In genomic region chr3:171790574-171790897, GRCh38 we compare ENCODE assay signal across 18 cellular contexts. TPM values are rescaled to one million over a fixed set of nuclear protein-coding genes. Genes with fewer than 3 reads are reported as not detected.
DNase-seq lines count a peak whose midpoint lies in the region; ATAC-seq and TF ChIP-seq lines count a peak whose summit lies in the region.
"Had no signal": no experiment of that assay in that cellular context is flagged by ENCODE, and none has a peak within 500 bp of the region (broad histone marks: within the 10 kb centered on the region; RNA-seq: fewer than 3 reads in every experiment).

No MANE protein-coding gene starts in this region.

- ATAC-seq in natural killer cell treated with Interleukin-12 subunit alpha and Interleukin-12 subunit beta and Interleukin-15 and Interleukin-18, amount 100 ng/mL, for 72 hours, result no peak

- in situ Hi-C loops in brain microvascular endothelial cell (cut with HindIII; ENCODE audit: low pct_ligation_motif_present, low sequenced_read_pairs), result no loop called here

- H3K27me3 ChIP-seq in brain microvascular endothelial cell (replicated peaks), result no peaks in the 10 kb centered on the region
- H3K27me3 ChIP-seq in neutrophil, result no peaks in the 10 kb centered on the region
- H3K27me3 ChIP-seq: heart right ventricle, MG63 had no signal

- H3K27me3 Mint-ChIP-seq in natural killer cell treated with Interleukin-12 subunit alpha and Interleukin-12 subunit beta and Interleukin-15 and Interleukin-18, amount 100 ng/mL, for 72 hours, result no peaks in the 10 kb centered on the region
- H3K27me3 Mint-ChIP-seq: dendritic cell treated with granulocyte-macrophage colony-stimulating factor and Interleukin-4, amounts not matched to agents 40 ng/mL and 50 ng/mL, for 4 days; stimulated activated naive CD8-positive, alpha-beta T cell treated with anti-CD3 and anti-CD28 coated beads, Interleukin-15, Interleukin-2, amounts not matched to agents 100 ng/mL and 50 ng/mL, for 24 hours had no signal

- no peaks in the 10 kb centered on the region for H3K9me3 Mint-ChIP-seq in natural killer cell treated with Interleukin-12 subunit alpha and Interleukin-12 subunit beta and Interleukin-15 and Interleukin-18, amount 100 ng/mL, for 72 hours
- H3K9me3 Mint-ChIP-seq: dendritic cell treated with granulocyte-macrophage colony-stimulating factor and Interleukin-4, amounts not matched to agents 40 ng/mL and 50 ng/mL, for 4 days; memory B cell; stimulated activated naive CD8-positive, alpha-beta T cell treated with anti-CD3 and anti-CD28 coated beads, Interleukin-15, Interleukin-2, amounts not matched to agents 100 ng/mL and 50 ng/mL, for 24 hours had no signal

- peak overlapping the region; percentile 84 for H3K27ac ChIP-seq in brain microvascular endothelial cell
- H3K27ac ChIP-seq in neutrophil, result peak overlapping the region; percentile 57

- no peak overlapping the region for H3K27ac Mint-ChIP-seq in natural killer cell treated with Interleukin-12 subunit alpha and Interleukin-12 subunit beta and Interleukin-15 and Interleukin-18, amount 100 ng/mL, for 72 hours
- H3K27ac Mint-ChIP-seq: dendritic cell treated with granulocyte-macrophage colony-stimulating factor and Interleukin-4, amounts not matched to agents 40 ng/mL and 50 ng/mL, for 4 days; memory B cell; stimulated activated naive CD8-positive, alpha-beta T cell treated with anti-CD3 and anti-CD28 coated beads, Interleukin-15, Interleukin-2, amounts not matched to agents 100 ng/mL and 50 ng/mL, for 24 hours had no signal

- H3K36me3 ChIP-seq in brain microvascular endothelial cell (replicated peaks) (no peaks in the 10 kb centered on the region), neutrophil (peaks cover 5% of the 10 kb centered on the region)
- H3K36me3 ChIP-seq: MG63 had no signal

- intact Hi-C loops in cardiac septum (cut with DNase I), result no loop called here

- TF ChIP-seq CTCF in brain microvascular endothelial cell (IDR thresholded peaks at IDR 0.05; ENCODE audit: low read depth, low read length, missing control alignments) (no peak), neutrophil (IDR thresholded peaks at IDR 0.05) (no peak)

- peaks cover 5% of the 10 kb centered on the region for H3K36me3 Mint-ChIP-seq in natural killer cell treated with Interleukin-12 subunit alpha and Interleukin-12 subunit beta and Interleukin-15 and Interleukin-18, amount 100 ng/mL, for 72 hours
- H3K36me3 Mint-ChIP-seq: memory B cell had no signal

- H3K9me3 ChIP-seq in neutrophil, result no peaks in the 10 kb centered on the region
- H3K9me3 ChIP-seq: MG63 had no signal

- no peak overlapping the region for H3K4me3 ChIP-seq in brain microvascular endothelial cell (ENCODE audit: low read depth, low read length)
- H3K4me3 ChIP-seq in neutrophil (ENCODE audit: low read depth in 1 of 2, low read length in 1 of 2), result no peak overlapping the region
- H3K4me3 ChIP-seq: heart right ventricle, MG63 had no signal

- H3K4me1 ChIP-seq in neutrophil (ENCODE audit: control insufficient read depth in 1 of 2, insufficient read depth in 1 of 2, low read depth in 1 of 2, low read length in 1 of 2), result peaks cover 4 to 31% of the 10 kb centered on the region in 2 experiments

- H3K4me1 Mint-ChIP-seq in natural killer cell treated with Interleukin-12 subunit alpha and Interleukin-12 subunit beta and Interleukin-15 and Interleukin-18, amount 100 ng/mL, for 72 hours (ENCODE audit: low read depth in 2 of 2), result peaks cover 7 to 10% of the 10 kb centered on the region in 2 donors
- H3K4me1 Mint-ChIP-seq: memory B cell had no signal

- DNase-seq in DMS153 (lab: John Stamatoyannopoulos, UW) (peak; percentile 53), NCI-H510A (lab: John Stamatoyannopoulos, UW) (peak; percentile 20), brain microvascular endothelial cell (no peak), cardiac septum (ENCODE audit: low spot score) (no peak), A172 (ENCODE audit: low spot score) (no peak)
- no peak for DNase-seq in stimulated activated CD4-positive, alpha-beta T cell treated with anti-CD3 and anti-CD28 coated beads, Interleukin-12 subunit alpha, Interleukin-12 subunit beta, amount 100 ng/mL, for 4 hours
- DNase-seq in natural killer cell treated with Interleukin-12 subunit alpha and Interleukin-12 subunit beta and Interleukin-15 and Interleukin-18, amount 100 ng/mL, for 72 hours (ENCODE audit: low spot score), result no peak
- DNase-seq: activated naive CD4-positive, alpha-beta T cell treated with anti-CD3 and anti-CD28 coated beads, Interleukin-2, amount 50 U/mL, for 16 hours; activated T-cell treated with anti-CD3 and anti-CD28 coated beads, Interleukin-2, amount 50 U/mL, for 1 hour; heart right ventricle; MG63; NCI-H187; stimulated activated CD4-positive, alpha-beta T cell treated with anti-CD3 and anti-CD28 coated beads, Interleukin-15, amount 100 ng/mL, for 24 hours; SW 1271 had no signal

- no peak overlapping the region for H3K4me3 Mint-ChIP-seq in natural killer cell treated with Interleukin-12 subunit alpha and Interleukin-12 subunit beta and Interleukin-15 and Interleukin-18, amount 100 ng/mL, for 72 hours
- H3K4me3 Mint-ChIP-seq: dendritic cell treated with granulocyte-macrophage colony-stimulating factor and Interleukin-4, amounts not matched to agents 40 ng/mL and 50 ng/mL, for 4 days; memory B cell; stimulated activated naive CD8-positive, alpha-beta T cell treated with anti-CD3 and anti-CD28 coated beads, Interleukin-15, Interleukin-2, amounts not matched to agents 100 ng/mL and 50 ng/mL, for 24 hours had no signal

RNA-seq across cellular contexts. Expression of gene PLD1, which starts 19.7 kb away (rescaled TPM):
- 56.5 TPM for total RNA-seq in cardiac septum
- total RNA-seq in A172 (2014; rRNA removed; shearing (Covaris generic)), result 11.0 and 15.9 TPM in 2 replicates
- 1 to 10 TPM; 5.4 to 7.7 TPM for total RNA-seq in natural killer cell treated with Interleukin-12 subunit alpha and Interleukin-12 subunit beta and Interleukin-15 and Interleukin-18, amount 100 ng/mL, for 72 hours

RNA-seq across cellular contexts. Expression of gene TMEM212, which starts 52.6 kb away (rescaled TPM):
- total RNA-seq in cardiac septum, result not detected
- total RNA-seq in A172 (2014; rRNA removed; shearing (Covaris generic)), result not detected in 2 replicates
- not detected for total RNA-seq in natural killer cell treated with Interleukin-12 subunit alpha and Interleukin-12 subunit beta and Interleukin-15 and Interleukin-18, amount 100 ng/mL, for 72 hours
- total RNA-seq: heart right ventricle had no signal

Comparison
In these comparisons a context has a peak if more than half of its experiments do, and no peak if none do; other contexts are left out.
1. DNase-seq: peak in DMS153 (single experiment) and NCI-H510A (single experiment); none in brain microvascular endothelial cell (single experiment), stimulated activated CD4-positive, alpha-beta T cell treated with anti-CD3 and anti-CD28 coated beads, Interleukin-12 subunit alpha, Interleukin-12 subunit beta, amount 100 ng/mL, for 4 hours (single experiment), cardiac septum (single experiment), A172 (single experiment) and natural killer cell treated with Interleukin-12 subunit alpha and Interleukin-12 subunit beta and Interleukin-15 and Interleukin-18, amount 100 ng/mL, for 72 hours (single experiment).